26 cellular contexts compared by ENCODE assay signal in the genomic region with DNA sequence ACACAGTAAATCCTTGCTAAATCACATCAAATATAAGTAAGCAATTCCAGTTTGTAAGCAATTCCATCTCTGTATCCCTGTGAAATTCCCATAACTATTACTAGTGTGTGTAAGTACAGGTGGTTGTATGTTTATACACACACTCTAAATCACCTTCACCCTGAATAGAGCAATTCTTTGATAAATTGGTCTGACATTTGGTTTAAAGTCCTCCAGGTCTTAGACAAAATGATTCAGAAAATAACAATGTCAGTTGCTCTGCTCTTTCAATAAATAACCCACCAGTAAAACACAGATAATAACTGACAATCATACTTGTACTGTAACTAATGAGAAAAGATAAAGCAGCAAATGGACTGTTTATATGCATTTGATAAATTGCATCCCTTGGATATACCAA.
DNase-seq lines count a peak whose midpoint lies in the region; ATAC-seq, FAIRE-seq and TF ChIP-seq lines count a peak whose summit lies in the region.
"Had no signal": no experiment of that assay in that cellular context is flagged by ENCODE, and none has a peak within 500 bp of the region (broad histone marks: within the 10 kb centered on the region; RNA-seq: fewer than 3 reads in every experiment).

No MANE protein-coding gene starts in this region.

- H3K4me1 Mint-ChIP-seq in astrocyte (ENCODE audit: low read depth, unreplicated experiment): peaks cover 15% of the 10 kb centered on the region
- H3K4me1 Mint-ChIP-seq: CD14-positive monocyte; CD4-positive, alpha-beta memory T cell; CD4-positive, CD25-positive, alpha-beta regulatory T cell; CD8-positive, alpha-beta memory T cell had no signal

- peaks cover 20% of the 10 kb centered on the region for H4K20me1 ChIP-seq in astrocyte (ENCODE audit: insufficient read depth, low read length)
- H4K20me1 ChIP-seq: BLaER1 had no signal

- H2AFZ ChIP-seq in astrocyte (ENCODE audit: low read depth, low read length): no peak overlapping the region

- H3K27ac Mint-ChIP-seq in astrocyte (ENCODE audit: unreplicated experiment): no peak overlapping the region
- H3K27ac Mint-ChIP-seq: CD14-positive monocyte; CD4-positive, alpha-beta memory T cell; CD4-positive, CD25-positive, alpha-beta regulatory T cell; CD8-positive, alpha-beta memory T cell had no signal

- no peaks in the 10 kb centered on the region for H3K36me3 ChIP-seq in astrocyte (ENCODE audit: insufficient read depth, low read length)
- H3K36me3 ChIP-seq: BE2C, BLaER1 had no signal

- ATAC-seq in omental fat pad (ENCODE audit: low FRiP score) (no peak), HG03432 (IDR thresholded peaks at IDR 0.05; ENCODE audit: unreplicated experiment) (no peak)
- ATAC-seq: GM12878 had no signal

- H3K27me3 ChIP-seq in astrocyte (ENCODE audit: insufficient read depth, low read length): no peaks in the 10 kb centered on the region
- H3K27me3 ChIP-seq: BE2C, BLaER1 had no signal

- peaks cover 2% of the 10 kb centered on the region for H3K9me3 Mint-ChIP-seq in astrocyte (ENCODE audit: unreplicated experiment)
- H3K9me3 Mint-ChIP-seq: CD4-positive, alpha-beta memory T cell; CD4-positive, CD25-positive, alpha-beta regulatory T cell had no signal

- H3K4me3 Mint-ChIP-seq in astrocyte (ENCODE audit: unreplicated experiment): no peak overlapping the region
- H3K4me3 Mint-ChIP-seq: CD14-positive monocyte; CD4-positive, alpha-beta memory T cell; CD4-positive, CD25-positive, alpha-beta regulatory T cell; CD8-positive, alpha-beta memory T cell had no signal

- peak; percentile 26 for FAIRE-seq in astrocyte (lab: Jason Lieb, UNC)
- FAIRE-seq: A204.1, GM12878, GM12892, GM18507 had no signal

- no peak overlapping the region for H3K9ac ChIP-seq in astrocyte (ENCODE audit: low read length)
- H3K9ac ChIP-seq: BLaER1 had no signal

- H3K36me3 Mint-ChIP-seq in astrocyte (ENCODE audit: low read depth, unreplicated experiment): peaks cover 2% of the 10 kb centered on the region
- H3K36me3 Mint-ChIP-seq: CD14-positive monocyte; CD4-positive, alpha-beta memory T cell; CD4-positive, CD25-positive, alpha-beta regulatory T cell; CD8-positive, alpha-beta memory T cell had no signal

- no peak overlapping the region for H3K27ac ChIP-seq in astrocyte (ENCODE audit: low read depth, low read length)
- H3K27ac ChIP-seq: BLaER1 had no signal

- peaks cover 9% of the 10 kb centered on the region for H3K4me1 ChIP-seq in astrocyte (ENCODE audit: insufficient read depth, low read length)
- H3K4me1 ChIP-seq: BE2C, BLaER1 had no signal

- H3K9me3 ChIP-seq in astrocyte (ENCODE audit: insufficient read depth, low read depth, low read length): no peaks in the 10 kb centered on the region
- H3K9me3 ChIP-seq: BE2C, BLaER1 had no signal

- no peak overlapping the region for H3K4me2 ChIP-seq in astrocyte (ENCODE audit: low read length)
- H3K4me2 ChIP-seq: BLaER1 had no signal

- peak; percentile 59 for DNase-seq in M059J (ENCODE audit: low read depth)
- peak; percentile 70 for DNase-seq in astrocyte (ENCODE audit: low read depth)
- DNase-seq in kidney tubule cell (ENCODE audit: low spot score): peak; percentile 45
- no peak for DNase-seq in kidney glomerular epithelial cell (lab: John Stamatoyannopoulos, UW)
- no peak for DNase-seq in omental fat pad (ENCODE audit: low spot score)
- DNase-seq in AG20443 (ENCODE audit: low spot score): no peak
- DNase-seq: 8988T; BE2C; C1 segment of cervical spinal cord; CD4-positive, alpha-beta memory T cell; CD4-positive, CD25-positive, alpha-beta regulatory T cell; CD8-positive, alpha-beta memory T cell; COR-L47; DMS 273 treated with DMSO at 0.1 percent for 48 hours; DMS153; DMS53; DMS79; DND-41; GDM1 had no signal

- no peak for TF ChIP-seq CTCF in astrocyte (IDR thresholded peaks at IDR 0.05; ENCODE audit: insufficient read depth, low read depth, low read length)
- no peak for TF ChIP-seq CTCF in omental fat pad (IDR thresholded peaks at IDR 0.05)

- H3K27me3 Mint-ChIP-seq in astrocyte (ENCODE audit: low read depth, unreplicated experiment): no peaks in the 10 kb centered on the region

- H3K79me2 ChIP-seq in astrocyte (ENCODE audit: insufficient read depth, low read length): peaks cover 27% of the 10 kb centered on the region

- no peak overlapping the region for H3K4me3 ChIP-seq in astrocyte (ENCODE audit: insufficient read depth, low read depth, low read length)
- H3K4me3 ChIP-seq: BLaER1, GM12878 had no signal

Comparison
In these comparisons a context has a peak if more than half of its experiments do, and no peak if none do; other contexts are left out.
1. DNase-seq: peak in M059J (single experiment), astrocyte (single experiment) and kidney tubule cell (single experiment); none in kidney glomerular epithelial cell (single experiment), omental fat pad (single experiment) and AG20443 (single experiment).